In genomic region chr18:57664600-57665165, GRCh38 we compare ENCODE assay signal across 1 cellular context.
TF ChIP-seq lines count a peak whose summit lies in the region.

No MANE protein-coding gene starts in this region.

TF ChIP-seq in K562, 482 proteins besides CTCF, POLR2A, EP300 and RAD21 (continues in another document):
- TF ChIP-seq HDAC2 (IDR thresholded peaks at IDR 0.05) (no peak), ELF2 (CRISPR knock-in tag; IDR thresholded peaks at IDR 0.05) (no peak), SIX5 (IDR thresholded peaks at IDR 0.05; ENCODE audit: borderline replicate concordance in 1 of 2, insufficient read depth in 1 of 2, low read depth in 1 of 2, low read length in 2 of 2) (no peak), RCOR1 (IDR thresholded peaks at IDR 0.05; ENCODE audit: borderline replicate concordance in 1 of 2, low read depth in 2 of 2, low read length in 2 of 2) (peak; percentile 38 to 90; a peak in 2 of 4 replicates), E2F1 (CRISPR knock-in tag; IDR thresholded peaks at IDR 0.05) (no peak), BRF2 (IDR thresholded peaks at IDR 0.05; ENCODE audit: borderline replicate concordance, insufficient read depth, insufficient read length) (no peak), TBL1XR1 (IDR thresholded peaks at IDR 0.05; ENCODE audit: low read length in 2 of 2) (peak in 1 of 2 experiments; percentile 18; a peak in 1 of 4 replicates), NBN (IDR thresholded peaks at IDR 0.05; ENCODE audit: low read depth) (no peak), PBX2 (CRISPR knock-in tag; IDR thresholded peaks at IDR 0.05; ENCODE audit: low read depth) (no peak), PBX2 (tag; conservative IDR thresholded peaks at IDR 0.05; ENCODE audit: low read depth) (0 out of 2 replicates have a peak, but pooled peaks have one; percentile 16), SMC3 (conservative IDR thresholded peaks at IDR 0.05; ENCODE audit: insufficient read depth, low read depth, low read length) (no peak), ARID2 (IDR thresholded peaks at IDR 0.05) (no peak), KDM2B (CRISPR knock-in tag; IDR thresholded peaks at IDR 0.05) (no peak), SP1 (CRISPR knock-in tag; IDR thresholded peaks at IDR 0.05) (no peak), ARID1B (IDR thresholded peaks at IDR 0.05) (0 out of 2 replicates have a peak, but pooled peaks have one; percentile 22), SMAD4 (CRISPR knock-in tag; conservative IDR thresholded peaks at IDR 0.05) (no peak), ZNF197 (CRISPR knock-in tag; IDR thresholded peaks at IDR 0.05; ENCODE audit: low read depth) (no peak), CBFB (CRISPR knock-in tag; IDR thresholded peaks at IDR 0.05) (no peak), TSC22D4 (tag; IDR thresholded peaks at IDR 0.05) (no peak), ZNF584 (CRISPR knock-in tag; IDR thresholded peaks at IDR 0.05; ENCODE audit: low read depth) (no peak), TBP (optimal IDR thresholded peaks at IDR 0.05; ENCODE audit: low read depth, low read length) (no peak), ZNF512 (tag; IDR thresholded peaks at IDR 0.05) (no peak), HDAC1 (IDR thresholded peaks at IDR 0.05) (0 out of 4 replicates have a peak, but pooled peaks of 1 of the 2 experiments have one; percentile 42), HMGXB4 (CRISPR knock-in tag; IDR thresholded peaks at IDR 0.05) (no peak), NEUROD1 (IDR thresholded peaks at IDR 0.05; ENCODE audit: borderline replicate concordance, low read depth, low read length, partially characterized antibody) (no peak), KDM1A (IDR thresholded peaks at IDR 0.05) (peak; percentile 83), ZNF347 (CRISPR knock-in tag; IDR thresholded peaks at IDR 0.05; ENCODE audit: low read depth) (no peak), ZNF274 (IDR thresholded peaks at IDR 0.05; ENCODE audit: borderline replicate concordance, low read depth, low read length) (no peak), RUNX1 (IDR thresholded peaks at IDR 0.05; ENCODE audit: low read depth) (no peak), ETS1 (conservative IDR thresholded peaks at IDR 0.05; ENCODE audit: control insufficient read depth, low read depth, low read length) (no peak), BRF1 (IDR thresholded peaks at IDR 0.05; ENCODE audit: borderline replicate concordance, extremely low read depth, insufficient read length) (no peak), FOSL1 (tag; conservative IDR thresholded peaks at IDR 0.05) (0 out of 2 replicates have a peak, but pooled peaks have one; percentile 18), NR4A1 (CRISPR knock-in tag; IDR thresholded peaks at IDR 0.05) (no peak), NR4A1 (tag; IDR thresholded peaks at IDR 0.05) (no peak), HMG20A (CRISPR knock-in tag; conservative IDR thresholded peaks at IDR 0.05) (no peak), TEAD2 (tag; IDR thresholded peaks at IDR 0.05) (no peak), SRSF3 (IDR thresholded peaks at IDR 0.05; ENCODE audit: insufficient read depth, low read length) (no peak), TAF7 (tag; IDR thresholded peaks at IDR 0.05) (no peak), THAP12 (CRISPR knock-in tag; IDR thresholded peaks at IDR 0.05) (no peak), CEBPZ (IDR thresholded peaks at IDR 0.05; ENCODE audit: borderline replicate concordance, low read depth, low read length) (no peak), SOX6 (IDR thresholded peaks at IDR 0.05) (peak; percentile 57), MBD2 (IDR thresholded peaks at IDR 0.05; ENCODE audit: borderline replicate concordance, low read depth) (no peak), PHF21A (IDR thresholded peaks at IDR 0.05; ENCODE audit: borderline replicate concordance, low read depth) (no peak), MEIS2 (IDR thresholded peaks at IDR 0.05; ENCODE audit: partially characterized antibody) (peak; percentile 59), ATF3 (IDR thresholded peaks at IDR 0.05) (peak; percentile 48; the same call in 1 of the 2 replicates), ATF3 (CRISPR knock-in tag; conservative IDR thresholded peaks at IDR 0.05) (no peak), POLR2AphosphoS2 (IDR thresholded peaks at IDR 0.05; ENCODE audit: low read length) (no peak)
